Comparison of ENCODE assay signal across 14 cellular contexts in genomic region chr7:78747568-78747967, GRCh38.
DNase-seq lines count a peak whose midpoint lies in the region; ATAC-seq and TF ChIP-seq lines count a peak whose summit lies in the region.
"Had no signal": no experiment of that assay in that cellular context is flagged by ENCODE, and none has a peak within 500 bp of the region (broad histone marks: within the 10 kb centered on the region; RNA-seq: fewer than 3 reads in every experiment).

No MANE protein-coding gene starts in this region.

- H3K27me3 Mint-ChIP-seq in GM23338 (ENCODE audit: insufficient read depth, low read depth, poor library complexity) (peaks cover 1% of the 10 kb centered on the region), endodermal cell (ENCODE audit: insufficient read depth) (no peaks in the 10 kb centered on the region)
- H3K27me3 Mint-ChIP-seq: B cell had no signal

- H3K4me2 ChIP-seq in GM23338, result 0 out of 2 replicates have a peak overlapping the region, but pooled peaks have one; percentile 16
- H3K4me2 ChIP-seq in osteoblast (ENCODE audit: insufficient read depth, low read length), result no peak overlapping the region
- H3K4me2 ChIP-seq: BLaER1 treated with 17β-estradiol and CSF1 and Interleukin-3, amounts not matched to agents 10 nM and 100 nM; KMS-11 had no signal

- no peaks in the 10 kb centered on the region for H3K9me2 ChIP-seq in GM23338 (ENCODE audit: insufficient read depth)

- DNase-seq in GM23338 (ENCODE audit: low spot score) (peak; percentile 30), endodermal cell (no peak), NCI-H2081 treated with DMSO at 0.1 percent for 48 hours (lab: John Stamatoyannopoulos, UW) (no peak), osteoblast (ENCODE audit: insufficient read length, low spot score, missing footprints) (no peak)
- DNase-seq: Calu3; CD8-positive, alpha-beta T cell; HFFc6 had no signal

- H3K9me3 ChIP-seq in HUES64 (ENCODE audit: insufficient read depth, low read depth, low read length) (no peaks in the 10 kb centered on the region), endodermal cell (ENCODE audit: control insufficient read depth, low read length) (no peaks in the 10 kb centered on the region), osteoblast (ENCODE audit: low read depth, low read length) (no peaks in the 10 kb centered on the region)
- H3K9me3 ChIP-seq: BLaER1 treated with 17β-estradiol and CSF1 and Interleukin-3, amounts not matched to agents 10 nM and 100 nM had no signal

- H3K36me3 ChIP-seq in GM23338 (ENCODE audit: insufficient read depth), result no peaks in the 10 kb centered on the region
- H3K36me3 ChIP-seq in HUES64 (ENCODE audit: insufficient read depth, low read length), result no peaks in the 10 kb centered on the region
- no peaks in the 10 kb centered on the region for H3K36me3 ChIP-seq in endodermal cell (ENCODE audit: control insufficient read depth, insufficient read depth, low read length)
- H3K36me3 ChIP-seq in osteoblast (ENCODE audit: insufficient read depth, low read length), result no peaks in the 10 kb centered on the region
- H3K36me3 ChIP-seq: BLaER1 treated with 17β-estradiol and CSF1 and Interleukin-3, amounts not matched to agents 10 nM and 100 nM had no signal

- ATAC-seq in GM23338, result peak; percentile 64
- no peak for ATAC-seq in HG03280 (IDR thresholded peaks at IDR 0.05; ENCODE audit: unreplicated experiment)
- ATAC-seq: CD8-positive, alpha-beta T cell; GM12878; HCT116 had no signal

- no peak overlapping the region; the same call in 1 of the 2 replicates for H3K9ac ChIP-seq in HUES64 (ENCODE audit: low read depth, low read length)
- H3K9ac ChIP-seq in endodermal cell (ENCODE audit: extremely low read depth, low read length, poor library complexity, severe bottlenecking), result no peak overlapping the region
- H3K9ac ChIP-seq: BLaER1 treated with 17β-estradiol and CSF1 and Interleukin-3, amounts not matched to agents 10 nM and 100 nM; KMS-11 had no signal

- H3K4me1 Mint-ChIP-seq in GM23338 (peaks cover 65% of the 10 kb centered on the region), endodermal cell (peaks cover 28% of the 10 kb centered on the region)
- H3K4me1 Mint-ChIP-seq: B cell had no signal

- H3K4me3 Mint-ChIP-seq in GM23338 (no peak overlapping the region), endodermal cell (no peak overlapping the region)
- H3K4me3 Mint-ChIP-seq: B cell; CD8-positive, alpha-beta T cell; HFFc6 had no signal

- H3K79me2 ChIP-seq in GM23338 (replicated peaks; ENCODE audit: insufficient read depth) (peaks cover 85% of the 10 kb centered on the region), osteoblast (ENCODE audit: insufficient read depth, low read length) (no peaks in the 10 kb centered on the region)

- WGBS in HUES64, result 68% methylated on average over 3 of the region's 3 CpGs
- WGBS in endodermal cell (ENCODE audit: insufficient coverage in 1 of 2, insufficient read length in 1 of 2), 2 experiments, result 60 to 73% methylated on average over 2 to 3 of the region's 3 CpGs

- no peak for TF ChIP-seq CTCF in GM23338 (conservative IDR thresholded peaks at IDR 0.05; ENCODE audit: low read depth in 2 of 2)
- no peak for TF ChIP-seq CTCF in endodermal cell (conservative IDR thresholded peaks at IDR 0.05)
- TF ChIP-seq CTCF in osteoblast (IDR thresholded peaks at IDR 0.05; ENCODE audit: extremely low read depth, low read depth, low read length), result no peak

- H3K36me3 Mint-ChIP-seq in GM23338 (ENCODE audit: low read depth), result peaks cover 3% of the 10 kb centered on the region; the same call in 2 of the 3 replicates
- H3K36me3 Mint-ChIP-seq in endodermal cell (ENCODE audit: low read depth), result no peaks in the 10 kb centered on the region
- H3K36me3 Mint-ChIP-seq: CD8-positive, alpha-beta T cell had no signal

- H3K27ac ChIP-seq in GM23338 (ENCODE audit: low read depth) (peak overlapping the region; percentile 56), HUES64 (ENCODE audit: low read depth, low read length) (0 out of 2 replicates have a peak overlapping the region, but pooled peaks have one; percentile 24), endodermal cell (ENCODE audit: low read depth, low read length) (no peak overlapping the region), osteoblast (ENCODE audit: low read depth, low read length) (no peak overlapping the region)
- H3K27ac ChIP-seq: BLaER1 treated with 17β-estradiol and CSF1 and Interleukin-3, amounts not matched to agents 10 nM and 100 nM; KMS-11 had no signal

- H3F3A ChIP-seq in GM23338 (replicated peaks; ENCODE audit: low read depth), result no peaks in the 10 kb centered on the region

- peaks cover 47% of the 10 kb centered on the region for H3K4me1 ChIP-seq in GM23338 (ENCODE audit: insufficient read depth)
- peaks cover 42% of the 10 kb centered on the region for H3K4me1 ChIP-seq in HUES64 (ENCODE audit: insufficient read depth, low read length)
- no peaks in the 10 kb centered on the region for H3K4me1 ChIP-seq in endodermal cell (ENCODE audit: control insufficient read depth, insufficient read depth, low read length)
- H3K4me1 ChIP-seq in osteoblast (ENCODE audit: insufficient read depth, low read length), result no peaks in the 10 kb centered on the region

- H3K4me3 ChIP-seq in GM23338 (no peak overlapping the region), HUES64 (ENCODE audit: low read length) (no peak overlapping the region), endodermal cell (ENCODE audit: low read length) (no peak overlapping the region), osteoblast (ENCODE audit: insufficient read depth, low read length) (no peak overlapping the region)
- H3K4me3 ChIP-seq: BLaER1 treated with 17β-estradiol and CSF1 and Interleukin-3, amounts not matched to agents 10 nM and 100 nM; GM12878 had no signal

- H3K27ac Mint-ChIP-seq in GM23338, result peak overlapping the region; percentile 60
- peak overlapping the region; percentile 46 for H3K27ac Mint-ChIP-seq in endodermal cell
- H3K27ac Mint-ChIP-seq: B cell; CD8-positive, alpha-beta T cell; HFFc6 had no signal

- H3K9me3 Mint-ChIP-seq in GM23338, result no peaks in the 10 kb centered on the region
- peaks cover 3% of the 10 kb centered on the region for H3K9me3 Mint-ChIP-seq in endodermal cell
- H3K9me3 Mint-ChIP-seq: HFFc6 had no signal

- no peaks in the 10 kb centered on the region for H4K20me1 ChIP-seq in GM23338 (replicated peaks; ENCODE audit: insufficient read depth)
- H4K20me1 ChIP-seq in osteoblast (ENCODE audit: insufficient read depth, low read length), result no peaks in the 10 kb centered on the region
- H4K20me1 ChIP-seq: BLaER1 treated with 17β-estradiol and CSF1 and Interleukin-3, amounts not matched to agents 10 nM and 100 nM had no signal

- H2AFZ ChIP-seq in GM23338 (no peak overlapping the region), osteoblast (ENCODE audit: low read length) (no peak overlapping the region)

- H3K27me3 ChIP-seq in GM23338 (ENCODE audit: insufficient read depth) (no peaks in the 10 kb centered on the region), HUES64 (ENCODE audit: insufficient read depth, low read length) (no peaks in the 10 kb centered on the region), endodermal cell (ENCODE audit: control insufficient read depth, insufficient read depth, low read length, poor library complexity, severe bottlenecking) (no peaks in the 10 kb centered on the region), osteoblast (ENCODE audit: insufficient read depth, low read length) (no peaks in the 10 kb centered on the region)
- H3K27me3 ChIP-seq: BLaER1 treated with 17β-estradiol and CSF1 and Interleukin-3, amounts not matched to agents 10 nM and 100 nM had no signal

TF ChIP-seq in GM23338, 12 proteins besides CTCF, POLR2A, EP300 and RAD21:
- TF ChIP-seq STAT1 (IDR thresholded peaks at IDR 0.05; ENCODE audit: unreplicated experiment) (no peak), CREB1 (CRISPR knock-in tag; IDR thresholded peaks at IDR 0.05; ENCODE audit: low read depth) (no peak), EZH2 (IDR thresholded peaks at IDR 0.05; ENCODE audit: low read depth, unreplicated experiment) (no peak)

Comparison
In these comparisons a context has a peak if more than half of its experiments do, and no peak if none do; other contexts are left out.
1. H3K27ac ChIP-seq: peak in GM23338 (single experiment) and HUES64 (single experiment); none in endodermal cell (single experiment) and osteoblast (single experiment).